In the genomic region with DNA sequence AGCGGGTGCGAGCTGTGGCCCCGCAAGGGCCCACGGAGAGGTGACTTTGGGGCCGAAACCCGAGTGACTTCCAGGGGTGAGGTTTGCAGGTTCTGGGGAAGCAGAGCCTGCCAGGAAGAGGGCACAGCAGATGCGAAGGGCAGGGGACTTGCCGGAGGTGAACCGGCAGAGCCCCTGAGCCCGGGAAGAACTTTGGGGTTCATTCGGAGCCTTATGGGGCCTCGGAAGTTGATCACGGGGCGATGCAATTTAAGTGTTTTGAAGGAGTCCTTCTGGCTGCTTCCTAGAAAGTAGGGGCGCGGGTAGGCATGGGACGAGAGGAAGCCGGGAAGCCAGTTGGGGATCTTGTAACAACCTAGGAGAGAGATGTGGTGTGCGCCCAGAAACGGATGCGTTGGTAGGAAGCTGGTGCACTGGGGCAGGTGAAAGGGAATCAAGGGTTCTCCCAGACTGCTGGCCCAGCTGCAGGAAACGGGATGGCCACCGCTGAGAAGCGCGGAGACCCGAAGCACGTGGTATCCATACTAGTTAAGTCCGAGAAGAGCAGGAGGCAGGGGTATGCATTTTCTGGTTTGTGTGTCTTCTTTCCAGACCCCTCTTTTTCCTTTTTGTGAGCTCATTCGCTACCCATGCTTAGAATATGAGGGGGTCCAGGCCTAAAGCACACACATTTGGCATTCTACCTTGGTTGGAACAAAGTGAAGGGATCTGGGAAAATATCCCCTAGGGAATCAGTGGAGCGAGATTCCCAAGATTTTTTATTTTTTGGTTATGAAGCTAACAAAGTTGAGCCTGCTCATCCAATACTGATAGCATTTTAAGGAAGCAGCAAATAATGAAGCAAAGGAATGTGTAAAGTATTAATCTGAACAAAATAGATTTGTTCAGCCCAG, we compare ENCODE assay signal across 8 cellular contexts. TPM values are rescaled to one million over a fixed set of nuclear protein-coding genes. Genes with fewer than 3 reads are reported as not detected.
A peak's percentile ranks its signal among the peaks of the same experiment; 100 is the strongest.
DNase-seq lines count a peak whose midpoint lies in the region; ATAC-seq lines count a peak whose summit lies in the region.

No MANE protein-coding gene starts in this region.

- peak overlapping the region; percentile 95 for H3K9ac ChIP-seq in neuronal stem cell (ENCODE audit: low read depth, low read length, poor library complexity)

- H2BK120ac ChIP-seq in neuronal stem cell (ENCODE audit: low read depth, low read length), result no peak overlapping the region

- H3K4me1 Mint-ChIP-seq in activated CD8-positive, alpha-beta T cell treated with anti-CD3 and anti-CD28 coated beads, Interleukin-2, amount 10 ng/mL, durations not matched to agents 7 days and 5 days (ENCODE audit: low read depth), result peaks cover 55% of the 10 kb centered on the region

- DNase-seq in left cardiac atrium (peak; percentile 33), Right ventricle myocardium inferior (ENCODE audit: missing footprints) (no peak), NCI-H226 (peak; percentile 4), fibroblast of peridontal ligament (ENCODE audit: extremely low read depth) (peak; percentile 37), neuronal stem cell (ENCODE audit: low spot score) (peak; percentile 27)
- peak; percentile 47 for DNase-seq in activated CD8-positive, alpha-beta T cell treated with anti-CD3 and anti-CD28 coated beads, Interleukin-2, amount 10 ng/mL, durations not matched to agents 7 days and 5 days

- intact Hi-C loops in left cardiac atrium (cut with DNase I), result no loop called here
- intact Hi-C loops in Right ventricle myocardium inferior (cut with DNase I), result loop anchor here (2.0 kb wide), 2 partner anchors 95 to 141 kb away; a partner anchor contains a TSS

- H4K91ac ChIP-seq in neuronal stem cell (ENCODE audit: low read depth, low read length, poor library complexity), result no peak overlapping the region

- no peaks in the 10 kb centered on the region for H3K27me3 ChIP-seq in neuronal stem cell (ENCODE audit: control insufficient read depth in 3 of 3, insufficient read depth in 3 of 3, low read depth in 1 of 3, low read length in 3 of 3)

- H2BK15ac ChIP-seq in neuronal stem cell (ENCODE audit: low read length), result peak overlapping the region; percentile 69

- H3K23ac ChIP-seq in neuronal stem cell (ENCODE audit: low read depth, low read length, poor library complexity), result peak overlapping the region; percentile 50

- H3K9me3 ChIP-seq in neuronal stem cell (replicated peaks in 1 of 2; ENCODE audit: control insufficient read depth in 2 of 2, insufficient read depth in 1 of 2, low read depth in 1 of 2, low read length in 2 of 2), result peaks cover 0 to 3% of the 10 kb centered on the region in 2 donors

- H3K4me1 ChIP-seq in neuronal stem cell (ENCODE audit: control insufficient read depth in 2 of 2, insufficient read depth in 1 of 2, low read depth in 1 of 2, low read length in 2 of 2), result peaks cover 5 to 8% of the 10 kb centered on the region in 2 donors

- POLR2A ChIA-PET in activated CD8-positive, alpha-beta T cell treated with anti-CD3 and anti-CD28 coated beads, Interleukin-2, amount 10 ng/mL, durations not matched to agents 7 days and 5 days (lab: Charles Lee), result interaction anchor here (0.7 to 2.4 kb wide), 9 partner anchors 8 to 142 kb away, joined by 3 to 9 read pairs (median 3); a partner anchor contains a TSS

- no CpG with 5 or more reads among the region's 30 CpGs for WGBS in neuronal stem cell (ENCODE audit: extremely low coverage in 2 of 2, insufficient read length in 2 of 2, insufficient replicate concordance in 1 of 2), 2 donors

- H3K4me2 ChIP-seq in neuronal stem cell (ENCODE audit: insufficient read depth, low read length, poor library complexity, severe bottlenecking), result peak overlapping the region; percentile 82

- peaks cover 6% of the 10 kb centered on the region for H3K27me3 Mint-ChIP-seq in activated CD8-positive, alpha-beta T cell treated with anti-CD3 and anti-CD28 coated beads, Interleukin-2, amount 10 ng/mL, durations not matched to agents 7 days and 5 days (ENCODE audit: low read depth)

- no peaks in the 10 kb centered on the region for H3K9me3 Mint-ChIP-seq in activated CD8-positive, alpha-beta T cell treated with anti-CD3 and anti-CD28 coated beads, Interleukin-2, amount 10 ng/mL, durations not matched to agents 7 days and 5 days (ENCODE audit: insufficient read depth)

- H3K36me3 Mint-ChIP-seq in activated CD8-positive, alpha-beta T cell treated with anti-CD3 and anti-CD28 coated beads, Interleukin-2, amount 10 ng/mL, durations not matched to agents 7 days and 5 days (ENCODE audit: low read depth), result peaks cover 33% of the 10 kb centered on the region

- H2AFZ ChIP-seq in neuronal stem cell (ENCODE audit: low read length), result peak overlapping the region; percentile 94

- H3K4ac ChIP-seq in neuronal stem cell (ENCODE audit: low read length), result no peak overlapping the region

- peak overlapping the region; percentile 59 for H3K14ac ChIP-seq in neuronal stem cell (ENCODE audit: low read length)

- H3K4me3 ChIP-seq in neuronal stem cell (ENCODE audit: low read length in 2 of 2), result peak overlapping the region; percentile 85 to 99

- peak overlapping the region; percentile 84 for H3K4me3 Mint-ChIP-seq in activated CD8-positive, alpha-beta T cell treated with anti-CD3 and anti-CD28 coated beads, Interleukin-2, amount 10 ng/mL, durations not matched to agents 7 days and 5 days

- peaks cover 10 to 26% of the 10 kb centered on the region in 2 donors for H3K36me3 ChIP-seq in neuronal stem cell (replicated peaks in 1 of 2; ENCODE audit: control insufficient read depth in 2 of 2, insufficient read depth in 2 of 2, low read length in 2 of 2)

- peak overlapping the region; percentile 95 for H3K18ac ChIP-seq in neuronal stem cell (ENCODE audit: low read length)

- CTCF ChIA-PET in activated CD8-positive, alpha-beta T cell treated with anti-CD3 and anti-CD28 coated beads, Interleukin-2, amount 10 ng/mL, durations not matched to agents 7 days and 5 days (lab: Charles Lee), result interaction anchor here (0.7 to 1.0 kb wide), 5 partner anchors 10 to 94 kb away, joined by 3 to 6 read pairs (median 3); no protein-coding TSS in a partner anchor

- H2BK5ac ChIP-seq in neuronal stem cell (ENCODE audit: low read length), result peak overlapping the region; percentile 85

- no peak overlapping the region for H2BK12ac ChIP-seq in neuronal stem cell (ENCODE audit: low read length)

- H3K27ac ChIP-seq in neuronal stem cell (replicated peaks; ENCODE audit: low read length), result peak overlapping the region; percentile 64

- H2AK5ac ChIP-seq in neuronal stem cell (ENCODE audit: low read depth, low read length), result peak overlapping the region; percentile 40

- peaks cover 5% of the 10 kb centered on the region for H3K79me1 ChIP-seq in neuronal stem cell (ENCODE audit: low read depth, low read length)

- no peak overlapping the region for H4K8ac ChIP-seq in neuronal stem cell (ENCODE audit: low read depth, low read length)

- peak overlapping the region; percentile 81 for H3K27ac Mint-ChIP-seq in activated CD8-positive, alpha-beta T cell treated with anti-CD3 and anti-CD28 coated beads, Interleukin-2, amount 10 ng/mL, durations not matched to agents 7 days and 5 days

- ATAC-seq in left cardiac atrium, result peak in 1 of 2 donors; percentile 5
- ATAC-seq in Right ventricle myocardium inferior, result no peak
- ATAC-seq in HG02759 (IDR thresholded peaks at IDR 0.05; ENCODE audit: unreplicated experiment), result peak; percentile 10
- ATAC-seq in activated CD8-positive, alpha-beta T cell treated with anti-CD3 and anti-CD28 coated beads, Interleukin-2, amount 10 ng/mL, durations not matched to agents 7 days and 5 days, result peak; percentile 13
- ATAC-seq in GM19452 (IDR thresholded peaks at IDR 0.05; ENCODE audit: unreplicated experiment), result no peak

RNA-seq across cellular contexts. Expression of a gene that starts 0.8 kb away (rescaled TPM):
- 10 to 100 TPM in 1 of 2 donors, 1 to 10 TPM in 1; 9.6 to 10.9 TPM for total RNA-seq in left cardiac atrium
- total RNA-seq in Right ventricle myocardium inferior, result 10.8 TPM
- 10 to 100 TPM; 34.1 to 40.4 TPM for total RNA-seq in activated CD8-positive, alpha-beta T cell treated with anti-CD3 and anti-CD28 coated beads, Interleukin-2, amount 10 ng/mL, durations not matched to agents 7 days and 5 days
- polyA plus RNA-seq in neuronal stem cell (2013, experiment 1 of 2), result 19.6 TPM
- polyA plus RNA-seq in neuronal stem cell (2013, experiment 2 of 2), result 19.6 TPM

RNA-seq across cellular contexts. Expression of a gene that starts 38.6 kb away (rescaled TPM):
- total RNA-seq in left cardiac atrium, result under 1 TPM; 0.15 to 0.26 TPM
- total RNA-seq in Right ventricle myocardium inferior, result not detected
- under 1 TPM; 0.10 to 0.13 TPM for total RNA-seq in activated CD8-positive, alpha-beta T cell treated with anti-CD3 and anti-CD28 coated beads, Interleukin-2, amount 10 ng/mL, durations not matched to agents 7 days and 5 days
- 0.45 TPM for polyA plus RNA-seq in neuronal stem cell (2013, experiment 1 of 2)
- polyA plus RNA-seq in neuronal stem cell (2013, experiment 2 of 2), result 0.46 TPM

Comparison
In these comparisons a context has a peak if more than half of its experiments do, and no peak if none do; other contexts are left out.
1. ATAC-seq: peak in HG02759 (single experiment) and activated CD8-positive, alpha-beta T cell treated with anti-CD3 and anti-CD28 coated beads, Interleukin-2, amount 10 ng/mL, durations not matched to agents 7 days and 5 days (single experiment); none in Right ventricle myocardium inferior (single experiment) and GM19452 (single experiment).